17 cellular contexts compared by ENCODE assay signal in the genomic region with DNA sequence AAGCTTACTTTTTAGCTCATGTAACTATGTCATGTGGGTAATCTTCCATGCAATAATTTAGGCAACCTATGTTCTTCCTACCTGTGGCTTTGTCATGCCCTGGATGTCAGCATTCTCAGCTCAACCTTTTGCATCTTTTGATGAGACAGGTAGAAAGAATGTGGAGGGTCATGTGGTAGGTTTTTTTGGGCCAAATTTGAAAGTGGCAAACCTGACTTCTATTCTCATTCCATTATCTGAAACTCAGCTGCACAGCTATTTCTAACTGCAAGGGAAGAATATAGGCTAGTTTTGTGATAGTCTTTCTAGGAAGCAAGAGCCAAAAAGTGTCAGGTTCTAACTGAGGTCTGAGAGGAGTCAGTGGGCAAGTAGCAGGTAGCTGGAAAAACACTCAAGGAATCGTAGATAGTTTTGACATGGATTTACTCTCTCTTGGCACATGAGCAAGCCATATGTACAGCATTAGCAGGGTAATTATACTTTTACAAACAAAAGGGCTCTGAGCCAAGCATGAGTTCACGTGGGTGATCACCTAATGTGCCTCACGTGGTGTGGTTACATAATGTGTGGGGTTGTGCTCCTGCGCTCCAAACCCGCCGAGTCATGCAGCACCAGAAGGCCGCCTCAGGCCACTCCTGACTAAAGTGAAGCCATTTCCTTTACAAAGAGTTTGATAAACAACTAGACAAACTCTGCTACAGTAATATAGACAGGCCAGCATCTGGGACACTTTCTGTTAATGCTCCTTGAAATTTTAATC.
DNase-seq lines count a peak whose midpoint lies in the region; ATAC-seq lines count a peak whose summit lies in the region.
"Had no signal": no experiment of that assay in that cellular context is flagged by ENCODE, and none has a peak within 500 bp of the region (broad histone marks: within the 10 kb centered on the region; RNA-seq: fewer than 3 reads in every experiment).

No MANE protein-coding gene starts in this region.

- H4K5ac ChIP-seq in mesendoderm (ENCODE audit: low read length): no peak overlapping the region

- no peaks in the 10 kb centered on the region for H3K27me3 ChIP-seq in mesendoderm (ENCODE audit: insufficient read depth, low read length, poor library complexity)
- H3K27me3 ChIP-seq: heart right ventricle, neutrophil, tibial nerve had no signal

- H3K79me1 ChIP-seq in mesendoderm (ENCODE audit: low read length): no peaks in the 10 kb centered on the region

- no peak overlapping the region for H3K56ac ChIP-seq in mesendoderm (ENCODE audit: low read length)

- no peak for ATAC-seq in GM21360 (IDR thresholded peaks at IDR 0.05; ENCODE audit: unreplicated experiment)
- ATAC-seq: GM12878, heart right ventricle had no signal

- H2BK120ac ChIP-seq in mesendoderm (ENCODE audit: low read depth, low read length): no peak overlapping the region

- H3K4me1 ChIP-seq in mesendoderm (ENCODE audit: control insufficient read depth, low read depth, low read length): no peaks in the 10 kb centered on the region

- no peak overlapping the region for H3K9ac ChIP-seq in mesendoderm (ENCODE audit: low read length)

- DNase-seq in ELF-1 (ENCODE audit: low read depth, low spot score) (peak; percentile 37), NCI-H2171 treated with DMSO at 0.1 percent for 48 hours (lab: John Stamatoyannopoulos, UW) (peak; percentile 81), dedifferentiated amniotic fluid mesenchymal stem cell (ENCODE audit: extremely low spot score) (peak; percentile 20), mesendoderm (peak; percentile 56), NCI-H524 treated with DMSO at 0.1 percent for 48 hours (lab: John Stamatoyannopoulos, UW) (no peak), NCI-H526 treated with DMSO at 0.1 percent for 48 hours (lab: John Stamatoyannopoulos, UW) (no peak)
- no peak for DNase-seq in NK-92 treated with Interleukin-12 subunit alpha and Interleukin-12 subunit beta, amount 100 ng/mL, for 24 hours (lab: John Stamatoyannopoulos, UW)
- DNase-seq: activated CD4-positive, alpha-beta T cell treated with anti-CD3 and anti-CD28 coated beads for 1 hour; activated T-cell treated with anti-CD3 and anti-CD28 coated beads, Interleukin-2, amount 50 U/mL, for 1 hour; amygdala; NCI-H146; stimulated activated CD4-positive, alpha-beta T cell treated with anti-CD3 and anti-CD28 coated beads, Interleukin-12 subunit alpha, Interleukin-12 subunit beta, amount 100 ng/mL, for 4 hours had no signal

- no peak overlapping the region for H3K18ac ChIP-seq in mesendoderm (ENCODE audit: low read length)

- H4K8ac ChIP-seq in mesendoderm (ENCODE audit: low read depth, low read length): no peak overlapping the region

- H2AK5ac ChIP-seq in mesendoderm (ENCODE audit: low read length): no peak overlapping the region

- no peak overlapping the region for H3K23ac ChIP-seq in mesendoderm (ENCODE audit: low read length)

- no peak overlapping the region for H2BK5ac ChIP-seq in mesendoderm (ENCODE audit: low read length)

- H3K4ac ChIP-seq in mesendoderm (ENCODE audit: low read depth, low read length): no peak overlapping the region

- H3K79me2 ChIP-seq in mesendoderm (ENCODE audit: control insufficient read depth, insufficient read depth, low read length): no peaks in the 10 kb centered on the region

- no peak overlapping the region for H2BK15ac ChIP-seq in mesendoderm (replicated peaks; ENCODE audit: low read depth)

- WGBS in mesendoderm (ENCODE audit: extremely low coverage, insufficient coverage, low lambda C conversion rate): no CpG with 5 or more reads among the region's 7 CpGs

- H3K27ac ChIP-seq in mesendoderm (ENCODE audit: low read depth, low read length): no peak overlapping the region
- H3K27ac ChIP-seq: neutrophil, tibial nerve had no signal

- no peak overlapping the region for H3K4me2 ChIP-seq in mesendoderm (ENCODE audit: low read length)

- H3K36me3 ChIP-seq in mesendoderm (ENCODE audit: control insufficient read depth, insufficient read depth, low read length): no peaks in the 10 kb centered on the region
- H3K36me3 ChIP-seq: heart right ventricle, neutrophil, tibial nerve had no signal

- H3K4me3 ChIP-seq in mesendoderm (ENCODE audit: low read length): no peak overlapping the region
- H3K4me3 ChIP-seq: GM12878, heart right ventricle, tibial nerve had no signal

Comparison
In these comparisons a context has a peak if more than half of its experiments do, and no peak if none do; other contexts are left out.
1. DNase-seq: peak in ELF-1 (single experiment), NCI-H2171 treated with DMSO at 0.1 percent for 48 hours (single experiment), dedifferentiated amniotic fluid mesenchymal stem cell (single experiment) and mesendoderm (single experiment); none in NCI-H524 treated with DMSO at 0.1 percent for 48 hours (single experiment), NCI-H526 treated with DMSO at 0.1 percent for 48 hours (single experiment) and NK-92 treated with Interleukin-12 subunit alpha and Interleukin-12 subunit beta, amount 100 ng/mL, for 24 hours (single experiment).